25 cellular contexts compared by ENCODE assay signal in genomic region chr1:100411574-100411973, GRCh38. TPM values are rescaled to one million over a fixed set of nuclear protein-coding genes. Genes with fewer than 3 reads are reported as not detected.
DNase-seq lines count a peak whose midpoint lies in the region; ATAC-seq and TF ChIP-seq lines count a peak whose summit lies in the region.
"Had no signal": no experiment of that assay in that cellular context is flagged by ENCODE, and none has a peak within 500 bp of the region (broad histone marks: within the 10 kb centered on the region; RNA-seq: fewer than 3 reads in every experiment).

No MANE protein-coding gene starts in this region.

- CTCF ChIA-PET in activated naive CD4-positive, alpha-beta T cell treated with anti-CD3 and anti-CD28 coated beads, Interleukin-2, amount 10 ng/mL, durations not matched to agents 7 days and 5 days (lab: Charles Lee), result interaction anchor here (0.7 kb wide), 1 partner anchor 1763 kb away, joined by 3 read pairs; no protein-coding TSS in a partner anchor
- CTCF ChIA-PET in activated CD4-positive, alpha-beta memory T cell treated with anti-CD3 and anti-CD28 coated beads, Interleukin-2, amount 10 ng/mL, durations not matched to agents 7 days and 5 days (lab: Charles Lee), result interaction anchor here (0.7 to 1.4 kb wide), 2 partner anchors 12 to 57 kb away, joined by 3 read pairs; no protein-coding TSS in a partner anchor
- CTCF ChIA-PET in naive thymus-derived CD4-positive, alpha-beta T cell (lab: Charles Lee), result interaction anchor here (0.9 to 1.4 kb wide), 4 partner anchors 8 to 47 kb away, joined by 3 to 4 read pairs (median 3); no protein-coding TSS in a partner anchor

- H3K9me3 ChIP-seq in naive thymus-derived CD4-positive, alpha-beta T cell (ENCODE audit: control insufficient read depth in 2 of 3, low read length in 3 of 3), result no peaks in the 10 kb centered on the region
- H3K9me3 ChIP-seq: BE2C, gastroesophageal sphincter, stomach, thyroid gland had no signal

- peaks cover 46 to 78% of the 10 kb centered on the region in 2 donors for H3K4me1 ChIP-seq in naive thymus-derived CD4-positive, alpha-beta T cell (ENCODE audit: control insufficient read depth in 2 of 2, insufficient read depth in 2 of 2, low read length in 2 of 2)

- no peak for DNase-seq in activated naive CD4-positive, alpha-beta T cell treated with anti-CD3 and anti-CD28 coated beads, Interleukin-2, amount 50 U/mL, for 72 hours (ENCODE audit: low spot score in 2 of 2)
- DNase-seq in activated naive CD4-positive, alpha-beta T cell treated with anti-CD3 and anti-CD28 coated beads, Interleukin-2, amount 10 ng/mL, durations not matched to agents 7 days and 5 days, result no peak
- no peak for DNase-seq in activated CD4-positive, alpha-beta memory T cell treated with anti-CD3 and anti-CD28 coated beads, Interleukin-2, amount 10 ng/mL, durations not matched to agents 7 days and 5 days
- no peak for DNase-seq in naive thymus-derived CD4-positive, alpha-beta T cell
- DNase-seq in NCI-H2227 treated with DMSO at 0.1 percent for 48 hours (lab: John Stamatoyannopoulos, UW) (no peak), GM13976 (ENCODE audit: low spot score) (no peak)
- DNase-seq: ACHN; activated CD4-positive, CD25-positive, alpha-beta regulatory T cell treated with anti-CD3 and anti-CD28 coated beads, Interleukin-2, amount 50 U/mL, for 72 hours; activated T-cell treated with anti-CD3 and anti-CD28 coated beads, Interleukin-2, amount 50 U/mL, for 48 hours; BE2C; cerebellar nuclear complex; NCI-H1105; NCI-H2029; NCI-H526 treated with DMSO at 0.1 percent for 48 hours; PC-9; SIG-M5; stomach; T-helper 1 cell; thyroid gland had no signal

- POLR2A ChIA-PET in activated CD4-positive, alpha-beta memory T cell treated with anti-CD3 and anti-CD28 coated beads, Interleukin-2, amount 10 ng/mL, durations not matched to agents 7 days and 5 days (lab: Charles Lee), result interaction anchor here (1.3 to 5.7 kb wide), 6 partner anchors 9 to 58 kb away, joined by 3 to 32 read pairs (median 20); partner anchors contain the start of gene CDC14A
- POLR2A ChIA-PET in naive thymus-derived CD4-positive, alpha-beta T cell (lab: Charles Lee), result interaction anchor here (0.6 to 4.6 kb wide), 8 partner anchors 9 to 1339 kb away, joined by 3 to 27 read pairs (median 4); no protein-coding TSS in a partner anchor

- ATAC-seq in activated naive CD4-positive, alpha-beta T cell treated with anti-CD3 and anti-CD28 coated beads, Interleukin-2, amount 50 U/mL, for 72 hours, result no peak
- ATAC-seq in naive thymus-derived CD4-positive, alpha-beta T cell, result no peak
- ATAC-seq in GM19035 (IDR thresholded peaks at IDR 0.05; ENCODE audit: unreplicated experiment), result no peak
- ATAC-seq: gastroesophageal sphincter, K562, left lobe of liver had no signal

- no peak overlapping the region for H3K4me3 ChIP-seq in naive thymus-derived CD4-positive, alpha-beta T cell (ENCODE audit: low read length)
- H3K4me3 ChIP-seq: gastroesophageal sphincter, hepatocyte, K562, PC-9, stomach, thyroid gland had no signal

- intact Hi-C loops in naive thymus-derived CD4-positive, alpha-beta T cell (cut with micrococcal nuclease), result loop anchor here in 1 of 2 donors (1.0 kb wide), 1 partner anchor 11 kb away; no protein-coding TSS in a partner anchor

- H3K27me3 ChIP-seq in naive thymus-derived CD4-positive, alpha-beta T cell (ENCODE audit: control insufficient read depth in 2 of 2, insufficient read depth in 2 of 2, low read length in 2 of 2), result no peaks in the 10 kb centered on the region
- H3K27me3 ChIP-seq: BE2C, gastroesophageal sphincter, hepatocyte, stomach, thyroid gland had no signal

- peak overlapping the region; percentile 32 for H3K27ac ChIP-seq in naive thymus-derived CD4-positive, alpha-beta T cell (ENCODE audit: low read depth, low read length)
- H3K27ac ChIP-seq: gastroesophageal sphincter, hepatocyte, PC-9, stomach, thyroid gland had no signal

- in situ Hi-C loops in GM13976 (cut with MboI; ENCODE audit: low sequenced_read_pairs, unreplicated experiment), result no loop called here

- H3K4me3 Mint-ChIP-seq in activated naive CD4-positive, alpha-beta T cell treated with anti-CD3 and anti-CD28 coated beads, Interleukin-2, amount 10 ng/mL, durations not matched to agents 7 days and 5 days, result no peak overlapping the region
- H3K4me3 Mint-ChIP-seq in activated CD4-positive, alpha-beta memory T cell treated with anti-CD3 and anti-CD28 coated beads, Interleukin-2, amount 10 ng/mL, durations not matched to agents 7 days and 5 days, result no peak overlapping the region
- H3K4me3 Mint-ChIP-seq in naive thymus-derived CD4-positive, alpha-beta T cell, result peak overlapping the region in 9 of 10 donors; percentile 6 to 78 (median 46)
- H3K4me3 Mint-ChIP-seq: memory B cell had no signal

- H3K4me1 Mint-ChIP-seq in activated naive CD4-positive, alpha-beta T cell treated with anti-CD3 and anti-CD28 coated beads, Interleukin-2, amount 10 ng/mL, durations not matched to agents 7 days and 5 days, result peaks cover 64% of the 10 kb centered on the region
- peaks cover 70% of the 10 kb centered on the region for H3K4me1 Mint-ChIP-seq in activated CD4-positive, alpha-beta memory T cell treated with anti-CD3 and anti-CD28 coated beads, Interleukin-2, amount 10 ng/mL, durations not matched to agents 7 days and 5 days
- peaks cover 56 to 92% (median 83%) of the 10 kb centered on the region in 7 donors for H3K4me1 Mint-ChIP-seq in naive thymus-derived CD4-positive, alpha-beta T cell

- no peaks in the 10 kb centered on the region for H3K27me3 Mint-ChIP-seq in activated naive CD4-positive, alpha-beta T cell treated with anti-CD3 and anti-CD28 coated beads, Interleukin-2, amount 10 ng/mL, durations not matched to agents 7 days and 5 days
- H3K27me3 Mint-ChIP-seq in activated CD4-positive, alpha-beta memory T cell treated with anti-CD3 and anti-CD28 coated beads, Interleukin-2, amount 10 ng/mL, durations not matched to agents 7 days and 5 days, result no peaks in the 10 kb centered on the region
- H3K27me3 Mint-ChIP-seq in naive thymus-derived CD4-positive, alpha-beta T cell, result no peaks in the 10 kb centered on the region
- H3K27me3 Mint-ChIP-seq: memory B cell had no signal

- H3K36me3 ChIP-seq in naive thymus-derived CD4-positive, alpha-beta T cell (ENCODE audit: control insufficient read depth in 2 of 3, insufficient read depth in 3 of 3, low read length in 3 of 3), result peaks cover 0 to 4% (median 0%) of the 10 kb centered on the region in 3 experiments
- H3K36me3 ChIP-seq: BE2C, gastroesophageal sphincter, stomach, thyroid gland had no signal

- H3K9me3 Mint-ChIP-seq in activated naive CD4-positive, alpha-beta T cell treated with anti-CD3 and anti-CD28 coated beads, Interleukin-2, amount 50 U/mL, for 72 hours, result peaks cover 6 to 22% of the 10 kb centered on the region in 2 donors
- peaks cover 13% of the 10 kb centered on the region for H3K9me3 Mint-ChIP-seq in activated naive CD4-positive, alpha-beta T cell treated with anti-CD3 and anti-CD28 coated beads, Interleukin-2, amount 10 ng/mL, durations not matched to agents 7 days and 5 days
- H3K9me3 Mint-ChIP-seq in activated CD4-positive, alpha-beta memory T cell treated with anti-CD3 and anti-CD28 coated beads, Interleukin-2, amount 10 ng/mL, durations not matched to agents 7 days and 5 days, result peaks cover 23% of the 10 kb centered on the region
- H3K9me3 Mint-ChIP-seq in naive thymus-derived CD4-positive, alpha-beta T cell, result peaks cover 0 to 15% (median 6%) of the 10 kb centered on the region in 11 donors

- no peak for TF ChIP-seq CTCF in GM13976 (IDR thresholded peaks at IDR 0.05; ENCODE audit: borderline replicate concordance, control extremely low read depth, extremely low read depth, insufficient read depth, missing control alignments)

- peak overlapping the region; percentile 13 to 24 for H3K27ac Mint-ChIP-seq in activated naive CD4-positive, alpha-beta T cell treated with anti-CD3 and anti-CD28 coated beads, Interleukin-2, amount 50 U/mL, for 72 hours
- no peak overlapping the region for H3K27ac Mint-ChIP-seq in activated naive CD4-positive, alpha-beta T cell treated with anti-CD3 and anti-CD28 coated beads, Interleukin-2, amount 10 ng/mL, durations not matched to agents 7 days and 5 days
- H3K27ac Mint-ChIP-seq in activated CD4-positive, alpha-beta memory T cell treated with anti-CD3 and anti-CD28 coated beads, Interleukin-2, amount 10 ng/mL, durations not matched to agents 7 days and 5 days, result peak overlapping the region; percentile 53
- H3K27ac Mint-ChIP-seq in naive thymus-derived CD4-positive, alpha-beta T cell, result peak overlapping the region in 8 of 9 donors; percentile 63 to 93 (median 88)

- peaks cover 0 to 35% of the 10 kb centered on the region in 2 donors for H3K36me3 Mint-ChIP-seq in activated naive CD4-positive, alpha-beta T cell treated with anti-CD3 and anti-CD28 coated beads, Interleukin-2, amount 50 U/mL, for 72 hours
- peaks cover 66% of the 10 kb centered on the region for H3K36me3 Mint-ChIP-seq in activated naive CD4-positive, alpha-beta T cell treated with anti-CD3 and anti-CD28 coated beads, Interleukin-2, amount 10 ng/mL, durations not matched to agents 7 days and 5 days
- H3K36me3 Mint-ChIP-seq in activated CD4-positive, alpha-beta memory T cell treated with anti-CD3 and anti-CD28 coated beads, Interleukin-2, amount 10 ng/mL, durations not matched to agents 7 days and 5 days (ENCODE audit: low read depth), result peaks cover 75% of the 10 kb centered on the region
- peaks cover 17 to 66% (median 49%) of the 10 kb centered on the region in 5 donors for H3K36me3 Mint-ChIP-seq in naive thymus-derived CD4-positive, alpha-beta T cell

RNA-seq across cellular contexts. Expression of gene CDC14A, which starts 59.3 kb away (rescaled TPM):
- 10 to 100 TPM; 13.0 to 16.0 TPM for total RNA-seq in activated naive CD4-positive, alpha-beta T cell treated with anti-CD3 and anti-CD28 coated beads, Interleukin-2, amount 50 U/mL, for 72 hours
- total RNA-seq in activated CD4-positive, alpha-beta memory T cell treated with anti-CD3 and anti-CD28 coated beads, Interleukin-2, amount 10 ng/mL, durations not matched to agents 7 days and 5 days, result 10 to 100 TPM; 41.8 to 44.9 TPM
- 100 to 1,000 TPM in 2 of 5 experiments, 10 to 100 TPM in 3; 47.1 to 136 (median 85.1) TPM for total RNA-seq in naive thymus-derived CD4-positive, alpha-beta T cell
- polyA plus RNA-seq in naive thymus-derived CD4-positive, alpha-beta T cell, result 10 to 100 TPM; 53.2 to 54.7 TPM

Comparison
In these comparisons a context has a peak if more than half of its experiments do, and no peak if none do; other contexts are left out.
1. H3K4me3 Mint-ChIP-seq: peak in naive thymus-derived CD4-positive, alpha-beta T cell (9 of 10); none in activated naive CD4-positive, alpha-beta T cell treated with anti-CD3 and anti-CD28 coated beads, Interleukin-2, amount 10 ng/mL, durations not matched to agents 7 days and 5 days (single experiment) and activated CD4-positive, alpha-beta memory T cell treated with anti-CD3 and anti-CD28 coated beads, Interleukin-2, amount 10 ng/mL, durations not matched to agents 7 days and 5 days (single experiment).